8 cellular contexts compared by ENCODE assay signal in the genomic region with DNA sequence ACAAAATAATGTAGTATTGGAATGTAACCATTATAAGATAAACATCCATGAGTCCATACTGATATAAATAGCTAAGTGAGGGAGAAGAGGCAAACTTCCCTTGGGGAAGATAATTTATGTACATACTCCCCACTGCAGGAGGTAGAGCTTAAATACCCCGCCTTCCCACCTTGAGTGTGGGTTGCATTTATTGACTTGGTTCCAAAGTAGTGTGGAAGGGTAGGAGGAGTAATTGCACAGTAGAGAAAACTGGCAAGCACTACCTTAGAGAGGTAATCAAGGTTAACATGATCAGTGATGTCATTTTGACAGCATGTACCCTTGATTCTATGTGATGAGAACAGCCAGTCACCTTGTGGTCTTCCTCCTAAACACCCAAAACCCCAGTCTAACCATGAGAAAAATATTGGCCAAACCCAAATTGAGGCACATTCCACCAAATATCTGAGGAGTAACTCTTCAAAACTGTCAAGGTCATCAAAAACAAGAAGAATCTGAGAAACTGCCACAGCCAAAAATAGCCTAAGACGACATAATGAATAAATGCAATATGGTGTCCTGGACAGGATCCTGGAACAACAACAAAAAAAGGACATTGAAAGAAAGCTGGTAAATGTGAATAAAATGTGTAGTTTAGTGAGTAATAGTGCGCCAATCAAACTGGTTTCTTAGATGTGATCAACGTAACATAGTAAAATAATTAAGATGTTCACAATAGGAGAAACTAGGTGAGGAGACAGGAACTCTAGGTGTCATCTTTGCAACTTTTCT. TPM values are rescaled to one million over a fixed set of nuclear protein-coding genes. Genes with fewer than 3 reads are reported as not detected.
A peak's percentile ranks its signal among the peaks of the same experiment; 100 is the strongest.
DNase-seq lines count a peak whose midpoint lies in the region; ATAC-seq and TF ChIP-seq lines count a peak whose summit lies in the region.

No MANE protein-coding gene starts in this region.

- peak overlapping the region; percentile 86 for H3K4me3 ChIP-seq in iPS-11a (ENCODE audit: low read depth, low read length)

- TF ChIP-seq CTCF in activated B cell treated with CpG ODN at 0.5 μM for 24 hours (IDR thresholded peaks at IDR 0.05) = no peak

- peaks cover 11% of the 10 kb centered on the region for H3K36me3 Mint-ChIP-seq in activated B cell treated with CpG ODN at 0.5 μM for 24 hours (ENCODE audit: low read depth)
- peaks cover 12 to 17% of the 10 kb centered on the region in 2 donors for H3K36me3 Mint-ChIP-seq in stimulated activated naive B cell treated with anti-CD40 and anti-IgM and Interleukin-4, amounts not matched to agents 10 μg/mL and 1 μg/mL and 100 μg/mL, for 72 hours

- ATAC-seq in activated B cell treated with CpG ODN at 0.5 μM for 24 hours (ENCODE audit: low read depth) = no peak
- ATAC-seq in stimulated activated naive B cell treated with anti-CD40 and anti-IgM and Interleukin-4, amounts not matched to agents 10 μg/mL and 1 μg/mL and 100 μg/mL, for 72 hours (replicated peaks) = no peak
- ATAC-seq in esophagus mucosa = no peak
- ATAC-seq in GM18873 (IDR thresholded peaks at IDR 0.05; ENCODE audit: low FRiP score, unreplicated experiment) = no peak

- intact Hi-C loops in activated B cell treated with CpG ODN at 0.5 μM for 24 hours (cut with micrococcal nuclease) = loop anchor here (2.0 kb wide), 1 partner anchor 291 kb away; no protein-coding TSS in a partner anchor

- DNase-seq in DMS 273 (lab: John Stamatoyannopoulos, UW; ENCODE audit: unreplicated experiment) (peak; percentile 17), DMS 273 treated with DMSO at 0.1 percent for 48 hours (lab: John Stamatoyannopoulos, UW) (no peak), activated B cell treated with CpG ODN at 0.5 μM for 24 hours (no peak), NCI-H1694 treated with DMSO at 0.1 percent for 48 hours (lab: John Stamatoyannopoulos, UW) (no peak)
- DNase-seq in stimulated activated naive B cell treated with anti-CD40 and anti-IgM and Interleukin-4, amounts not matched to agents 10 μg/mL and 1 μg/mL and 100 μg/mL, for 72 hours = no peak

- peaks cover 31% of the 10 kb centered on the region for H3K4me1 Mint-ChIP-seq in activated B cell treated with CpG ODN at 0.5 μM for 24 hours
- H3K4me1 Mint-ChIP-seq in stimulated activated naive B cell treated with anti-CD40 and anti-IgM and Interleukin-4, amounts not matched to agents 10 μg/mL and 1 μg/mL and 100 μg/mL, for 72 hours = peaks cover 19 to 29% of the 10 kb centered on the region in 2 donors

- POLR2A ChIA-PET in activated B cell treated with CpG ODN at 0.5 μM for 24 hours (lab: Charles Lee) = interaction anchor here (0.9 to 1.5 kb wide), 5 partner anchors 9 to 245 kb away, joined by 3 to 6 read pairs (median 5); a partner anchor contains a TSS

- H3K27ac Mint-ChIP-seq in activated B cell treated with CpG ODN at 0.5 μM for 24 hours = peak overlapping the region; percentile 87
- H3K27ac Mint-ChIP-seq in stimulated activated naive B cell treated with anti-CD40 and anti-IgM and Interleukin-4, amounts not matched to agents 10 μg/mL and 1 μg/mL and 100 μg/mL, for 72 hours = peak overlapping the region; percentile 97

- H3K9me3 Mint-ChIP-seq in activated B cell treated with CpG ODN at 0.5 μM for 24 hours = no peaks in the 10 kb centered on the region
- H3K9me3 Mint-ChIP-seq in stimulated activated naive B cell treated with anti-CD40 and anti-IgM and Interleukin-4, amounts not matched to agents 10 μg/mL and 1 μg/mL and 100 μg/mL, for 72 hours = no peaks in the 10 kb centered on the region

- peak overlapping the region; percentile 93 for H3K4me3 Mint-ChIP-seq in activated B cell treated with CpG ODN at 0.5 μM for 24 hours
- H3K4me3 Mint-ChIP-seq in stimulated activated naive B cell treated with anti-CD40 and anti-IgM and Interleukin-4, amounts not matched to agents 10 μg/mL and 1 μg/mL and 100 μg/mL, for 72 hours = peak overlapping the region; percentile 93 to 100

- CTCF ChIA-PET in activated B cell treated with CpG ODN at 0.5 μM for 24 hours (lab: Charles Lee) = interaction anchor here (1.5 kb wide), 1 partner anchor 308 kb away, joined by 3 read pairs; no protein-coding TSS in a partner anchor

- H3K27me3 Mint-ChIP-seq in activated B cell treated with CpG ODN at 0.5 μM for 24 hours = no peaks in the 10 kb centered on the region
- no peaks in the 10 kb centered on the region for H3K27me3 Mint-ChIP-seq in stimulated activated naive B cell treated with anti-CD40 and anti-IgM and Interleukin-4, amounts not matched to agents 10 μg/mL and 1 μg/mL and 100 μg/mL, for 72 hours

RNA-seq across cellular contexts. Expression of a gene that starts 0.8 kb away (rescaled TPM):
- total RNA-seq in activated B cell treated with CpG ODN at 0.5 μM for 24 hours (48.0 and 55.5 TPM in 2 replicates), esophagus mucosa (25.7 TPM)
